15 cellular contexts compared by ENCODE assay signal in the genomic region with DNA sequence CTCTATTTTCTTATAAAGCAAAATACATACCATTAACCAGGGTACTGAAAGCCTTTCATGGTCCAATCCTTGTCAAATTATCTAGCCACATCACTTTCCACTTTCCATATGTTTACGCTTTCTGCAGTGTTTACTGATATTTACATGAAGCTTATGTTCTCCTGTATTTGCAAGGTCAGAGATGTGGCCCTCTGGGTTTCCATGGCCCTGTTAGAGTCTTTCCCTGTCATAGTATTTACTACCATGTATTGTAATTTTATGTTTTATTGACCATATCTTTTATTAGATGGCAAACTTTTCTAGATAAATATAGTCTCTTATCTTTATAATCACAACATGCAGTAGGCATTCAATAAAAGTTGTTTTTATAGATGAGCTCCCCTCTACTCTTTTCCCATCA. TPM values are rescaled to one million over a fixed set of nuclear protein-coding genes. Genes with fewer than 3 reads are reported as not detected.
"Had no signal": no experiment of that assay in that cellular context is flagged by ENCODE, and none has a peak within 500 bp of the region (broad histone marks: within the 10 kb centered on the region; RNA-seq: fewer than 3 reads in every experiment).

No MANE protein-coding gene starts in this region.

- H3K4me3 Mint-ChIP-seq: naive thymus-derived CD8-positive, alpha-beta T cell had no signal

- H3K9me3 ChIP-seq: mucosa of descending colon, neutrophil, psoas muscle had no signal

- H3K4me1 ChIP-seq: psoas muscle had no signal

- ATAC-seq: naive thymus-derived CD8-positive, alpha-beta T cell had no signal

- H3K36me3 ChIP-seq: heart left ventricle, neutrophil had no signal

- H3K27me3 ChIP-seq: heart left ventricle, neutrophil had no signal

- DNase-seq: dorsolateral prefrontal cortex; effector CD8-positive, alpha-beta T cell; foreskin melanocyte; kidney glomerular epithelial cell; mucosa of descending colon; naive thymus-derived CD8-positive, alpha-beta T cell; psoas muscle; retina; stimulated activated CD4-positive, alpha-beta T cell treated with anti-CD3 and anti-CD28 coated beads, Interleukin-2, amount 100 ng/mL, for 24 hours; stimulated activated CD4-positive, alpha-beta T cell treated with anti-CD3 and anti-CD28 coated beads, Interleukin-4, amount 100 ng/mL, for 4 hours; stimulated activated naive CD4-positive, alpha-beta T cell had no signal

- H3K4me3 ChIP-seq: coronary artery, dorsolateral prefrontal cortex, heart left ventricle, mucosa of descending colon, psoas muscle had no signal

- H3K27ac ChIP-seq: dorsolateral prefrontal cortex, neutrophil, psoas muscle had no signal

- H3K27ac Mint-ChIP-seq: naive thymus-derived CD8-positive, alpha-beta T cell had no signal

RNA-seq across cellular contexts. Expression of gene IGF1, which starts 23.5 kb away (rescaled TPM):
- polyA plus RNA-seq: naive thymus-derived CD8-positive, alpha-beta T cell; neural cell had no signal
